In genomic region chr1:240973875-240974274, GRCh38 we compare ENCODE assay signal across 34 cellular contexts.
"Had no signal": no experiment of that assay in that cellular context is flagged by ENCODE, and none has a peak within 500 bp of the region (broad histone marks: within the 10 kb centered on the region; RNA-seq: fewer than 3 reads in every experiment).

No MANE protein-coding gene starts in this region.

- H3K27ac ChIP-seq: KMS-11 had no signal

- H3K4me3 ChIP-seq: MG63 had no signal

- H3K4me2 ChIP-seq: KMS-11 had no signal

- H3K36me3 ChIP-seq: MG63 had no signal

- H3K9me3 ChIP-seq: MG63 had no signal

- DNase-seq: Karpas-422, Kasumi-1, MG63, MM.1S, MV-4-11, NCI-H1048, NCI-H1092, NCI-H1092 treated with DMSO at 0.1 percent for 48 hours, NCI-H1105, NCI-H1105 treated with DMSO at 0.1 percent for 48 hours, NCI-H1417, NCI-H1417 treated with DMSO at 0.1 percent for 48 hours, NCI-H1436, NCI-H1436 treated with DMSO at 0.1 percent for 48 hours, NCI-H146, NCI-H1694, NCI-H1694 treated with DMSO at 0.1 percent for 48 hours, NCI-H187, NCI-H187 treated with DMSO at 0.1 percent for 48 hours, NCI-H1930, NCI-H2029, NCI-H2029 treated with DMSO at 0.1 percent for 48 hours, NCI-H2081, NCI-H2081 treated with DMSO at 0.1 percent for 48 hours, NCI-H2107, NCI-H2171, NCI-H2171 treated with DMSO at 0.1 percent for 48 hours, NCI-H2227 treated with DMSO at 0.1 percent for 48 hours, NCI-H226, NCI-H345, NCI-H446, NCI-H446 treated with DMSO at 0.1 percent for 48 hours, NCI-H510A had no signal

- H3K9ac ChIP-seq: KMS-11 had no signal
